In genomic region chr20:25989196-25989595, GRCh38 we compare ENCODE assay signal across 15 cellular contexts.
DNase-seq lines count a peak whose midpoint lies in the region; ATAC-seq, FAIRE-seq and TF ChIP-seq lines count a peak whose summit lies in the region.
"Had no signal": no experiment of that assay in that cellular context is flagged by ENCODE, and none has a peak within 500 bp of the region (broad histone marks: within the 10 kb centered on the region; RNA-seq: fewer than 3 reads in every experiment).

No MANE protein-coding gene starts in this region.

- no peak overlapping the region for H3K4me3 ChIP-seq in HepG2 (replicated peaks in 1 of 3; ENCODE audit: insufficient read depth in 1 of 3, low read depth in 2 of 3, low read length in 3 of 3)
- no peak overlapping the region for H3K4me3 ChIP-seq in right lobe of liver
- H3K4me3 ChIP-seq in small intestine (ENCODE audit: low read depth in 1 of 2, low read length in 2 of 2), result no peak overlapping the region
- no peak overlapping the region for H3K4me3 ChIP-seq in tibial nerve
- H3K4me3 ChIP-seq: BLaER1 treated with 17β-estradiol and CSF1 and Interleukin-3, amounts not matched to agents 10 nM and 100 nM; GM12878 had no signal

- H3K36me3 ChIP-seq in HepG2 (replicated peaks in 1 of 2; ENCODE audit: control insufficient read depth in 1 of 2, insufficient read depth in 2 of 2, low read length in 2 of 2) (no peaks in the 10 kb centered on the region), right lobe of liver (no peaks in the 10 kb centered on the region), small intestine (ENCODE audit: control insufficient read depth in 2 of 2, insufficient read depth in 2 of 2, low read length in 2 of 2) (no peaks in the 10 kb centered on the region), tibial nerve (no peaks in the 10 kb centered on the region)
- H3K36me3 ChIP-seq: BLaER1 treated with 17β-estradiol and CSF1 and Interleukin-3, amounts not matched to agents 10 nM and 100 nM had no signal

- FAIRE-seq in HepG2 (lab: Jason Lieb, UNC) (no peak), small intestine (lab: Jason Lieb, UNC) (no peak)
- FAIRE-seq: GM12878 had no signal

- TF ChIP-seq EP300 in HepG2 (IDR thresholded peaks at IDR 0.05; ENCODE audit: low read depth in 2 of 2, low read length in 2 of 2) (no peak), HepG2 (CRISPR knock-in tag; IDR thresholded peaks at IDR 0.05; ENCODE audit: borderline replicate concordance) (no peak), tibial nerve (IDR thresholded peaks at IDR 0.05) (no peak)

- H3K79me2 ChIP-seq in HepG2 (ENCODE audit: insufficient read depth, low read length), result no peaks in the 10 kb centered on the region

- H3K4me1 Mint-ChIP-seq in osteocyte (ENCODE audit: unreplicated experiment), result peaks cover 2% of the 10 kb centered on the region

- no TSS peak for BruUV-seq in HepG2 (replicated peaks; lab: Mats Ljungman, UMichigan)

- ATAC-seq in HepG2, result no peak
- no peak for ATAC-seq in right lobe of liver
- ATAC-seq in HG03196 (IDR thresholded peaks at IDR 0.05; ENCODE audit: unreplicated experiment), result no peak
- ATAC-seq: CD8-positive, alpha-beta T cell; GM12878 had no signal

- no peak overlapping the region for H3K4me3 Mint-ChIP-seq in osteocyte (ENCODE audit: unreplicated experiment)
- H3K4me3 Mint-ChIP-seq: CD8-positive, alpha-beta T cell had no signal

- H3K27me3 ChIP-seq in HepG2 (ENCODE audit: control insufficient read depth in 1 of 2, insufficient read depth in 2 of 2, low read length in 2 of 2) (peaks cover 0 to 39% of the 10 kb centered on the region in 2 experiments; a peak in 3 of 5 replicates), right lobe of liver (no peaks in the 10 kb centered on the region), small intestine (ENCODE audit: control insufficient read depth in 2 of 2, insufficient read depth in 2 of 2, low read length in 2 of 2) (peaks cover 0 to 2% of the 10 kb centered on the region in 2 donors), tibial nerve (no peaks in the 10 kb centered on the region)
- H3K27me3 ChIP-seq: BLaER1 treated with 17β-estradiol and CSF1 and Interleukin-3, amounts not matched to agents 10 nM and 100 nM had no signal

- in situ Hi-C loops in HepG2 (cut with HindIII; ENCODE audit: extremely low pct_ligation_motif_present, low pct_unique_long_range_greater_than_20kb), result no loop called here

- no peak for TF ChIP-seq RAD21 in HepG2 (CRISPR knock-in tag; IDR thresholded peaks at IDR 0.05)

- POLR2A ChIA-PET in HepG2 (lab: Yijun Ruan, JAX), result no interaction called here

- DNase-seq in HepG2 (ENCODE audit: low spot score) (no peak), right lobe of liver (no peak), iPS-NIHi7 (ENCODE audit: extremely low spot score) (peak; percentile 12), osteocyte (ENCODE audit: extremely low spot score, unreplicated experiment) (peak; percentile 70), small intestine (no peak), tibial nerve (ENCODE audit: low spot score in 2 of 2) (no peak)
- DNase-seq: Calu3; CD8-positive, alpha-beta T cell; DMS79 treated with DMSO at 0.1 percent for 48 hours; GOT3; H7 had no signal

- TF ChIP-seq POLR2A in HepG2 (IDR thresholded peaks at IDR 0.05; ENCODE audit: insufficient read depth in 1 of 2, low read depth in 2 of 2, low read length in 2 of 2), result no peak
- no peak for TF ChIP-seq POLR2A in right lobe of liver (IDR thresholded peaks at IDR 0.05)
- no peak for TF ChIP-seq POLR2A in tibial nerve (IDR thresholded peaks at IDR 0.05)

- H3K27ac ChIP-seq in HepG2 (ENCODE audit: extremely low read length, insufficient read depth, low read length) (no peak overlapping the region), right lobe of liver (no peak overlapping the region), small intestine (ENCODE audit: low read depth in 1 of 2, low read length in 1 of 2) (no peak overlapping the region), tibial nerve (no peak overlapping the region)
- H3K27ac ChIP-seq: BLaER1 treated with 17β-estradiol and CSF1 and Interleukin-3, amounts not matched to agents 10 nM and 100 nM had no signal

- H3K27ac Mint-ChIP-seq in osteocyte (ENCODE audit: unreplicated experiment), result no peak overlapping the region
- H3K27ac Mint-ChIP-seq: B cell; CD8-positive, alpha-beta T cell had no signal

- no peaks in the 10 kb centered on the region for H4K20me1 ChIP-seq in HepG2 (ENCODE audit: insufficient read depth, low read length)
- H4K20me1 ChIP-seq: BLaER1 treated with 17β-estradiol and CSF1 and Interleukin-3, amounts not matched to agents 10 nM and 100 nM had no signal

- no peak overlapping the region for H3K9ac ChIP-seq in HepG2 (ENCODE audit: insufficient read depth, low read depth, low read length)
- H3K9ac ChIP-seq: BLaER1 treated with 17β-estradiol and CSF1 and Interleukin-3, amounts not matched to agents 10 nM and 100 nM had no signal

- H3K36me3 Mint-ChIP-seq in osteocyte (ENCODE audit: unreplicated experiment), result no peaks in the 10 kb centered on the region
- H3K36me3 Mint-ChIP-seq: CD8-positive, alpha-beta T cell had no signal

- no peaks in the 10 kb centered on the region for H3K27me3 Mint-ChIP-seq in osteocyte (ENCODE audit: unreplicated experiment)

- WGBS in HepG2 (ENCODE audit: low lambda C conversion rate), result 71% methylated on average over 19 of the region's 19 CpGs
- no CpG with 5 or more reads among the region's 19 CpGs for WGBS in right lobe of liver (ENCODE audit: insufficient coverage, low coverage, low lambda C conversion rate, missing lambda C conversion rate)
- 92 to 93% (median 92%) methylated on average over 19 of the region's 19 CpGs for WGBS in small intestine, 3 donors
- 95% methylated on average over 19 of the region's 19 CpGs for WGBS in tibial nerve, 2 donors

- H3K4me2 ChIP-seq in HepG2 (ENCODE audit: low read depth, low read length), result no peak overlapping the region
- H3K4me2 ChIP-seq: BLaER1 treated with 17β-estradiol and CSF1 and Interleukin-3, amounts not matched to agents 10 nM and 100 nM had no signal

- intact Hi-C loops in HepG2 (cut with micrococcal nuclease; ENCODE audit: unreplicated experiment), result no loop called here
- intact Hi-C loops in right lobe of liver (cut with DNase I), result no loop called here

- no peaks in the 10 kb centered on the region for H3K4me1 ChIP-seq in HepG2 (ENCODE audit: insufficient read depth, low read length)
- peaks cover 0 to 4% (median 0%) of the 10 kb centered on the region in 4 donors for H3K4me1 ChIP-seq in right lobe of liver
- no peaks in the 10 kb centered on the region for H3K4me1 ChIP-seq in small intestine (ENCODE audit: control insufficient read depth in 2 of 2, insufficient read depth in 1 of 2, low read depth in 1 of 2, low read length in 1 of 2)
- H3K4me1 ChIP-seq in tibial nerve, result peaks cover 0 to 6% (median 0%) of the 10 kb centered on the region in 4 donors

- CTCF ChIA-PET in HepG2 (lab: Yijun Ruan, JAX; ENCODE audit: low intra/inter-chr PET ratio, low total read pairs), result no interaction called here

- H3K9me3 ChIP-seq in HepG2 (ENCODE audit: low read length), result no peaks in the 10 kb centered on the region
- H3K9me3 ChIP-seq in right lobe of liver, result no peaks in the 10 kb centered on the region
- H3K9me3 ChIP-seq in small intestine (ENCODE audit: control insufficient read depth, low read depth), result no peaks in the 10 kb centered on the region
- no peaks in the 10 kb centered on the region for H3K9me3 ChIP-seq in tibial nerve

- no peaks in the 10 kb centered on the region for H3K9me3 Mint-ChIP-seq in osteocyte (ENCODE audit: unreplicated experiment)
- H3K9me3 Mint-ChIP-seq: CD8-positive, alpha-beta T cell had no signal

- H2AFZ ChIP-seq in HepG2 (ENCODE audit: low read length), result no peak overlapping the region

- TF ChIP-seq CTCF in HepG2 (CRISPR knock-in tag; IDR thresholded peaks at IDR 0.05) (no peak), right lobe of liver (IDR thresholded peaks at IDR 0.05) (no peak), osteocyte (IDR thresholded peaks at IDR 0.05) (no peak), tibial nerve (IDR thresholded peaks at IDR 0.05) (no peak)

TF ChIP-seq in HepG2, 621 proteins besides CTCF, POLR2A, EP300 and RAD21:
- TF ChIP-seq ZBTB33 (CRISPR knock-in tag; IDR thresholded peaks at IDR 0.05) (0 out of 2 replicates have a peak, but pooled peaks have one; percentile 28), ZNF710 (CRISPR knock-in tag; IDR thresholded peaks at IDR 0.05; ENCODE audit: borderline replicate concordance) (no peak)

Comparison
In these comparisons a context has a peak if more than half of its experiments do, and no peak if none do; other contexts are left out.
1. DNase-seq: peak in iPS-NIHi7 (single experiment) and osteocyte (single experiment); none in HepG2 (single experiment), right lobe of liver (0 of 3), small intestine (single experiment) and tibial nerve (0 of 2).